ENCODE assay signal across 8 cellular contexts in the genomic region with DNA sequence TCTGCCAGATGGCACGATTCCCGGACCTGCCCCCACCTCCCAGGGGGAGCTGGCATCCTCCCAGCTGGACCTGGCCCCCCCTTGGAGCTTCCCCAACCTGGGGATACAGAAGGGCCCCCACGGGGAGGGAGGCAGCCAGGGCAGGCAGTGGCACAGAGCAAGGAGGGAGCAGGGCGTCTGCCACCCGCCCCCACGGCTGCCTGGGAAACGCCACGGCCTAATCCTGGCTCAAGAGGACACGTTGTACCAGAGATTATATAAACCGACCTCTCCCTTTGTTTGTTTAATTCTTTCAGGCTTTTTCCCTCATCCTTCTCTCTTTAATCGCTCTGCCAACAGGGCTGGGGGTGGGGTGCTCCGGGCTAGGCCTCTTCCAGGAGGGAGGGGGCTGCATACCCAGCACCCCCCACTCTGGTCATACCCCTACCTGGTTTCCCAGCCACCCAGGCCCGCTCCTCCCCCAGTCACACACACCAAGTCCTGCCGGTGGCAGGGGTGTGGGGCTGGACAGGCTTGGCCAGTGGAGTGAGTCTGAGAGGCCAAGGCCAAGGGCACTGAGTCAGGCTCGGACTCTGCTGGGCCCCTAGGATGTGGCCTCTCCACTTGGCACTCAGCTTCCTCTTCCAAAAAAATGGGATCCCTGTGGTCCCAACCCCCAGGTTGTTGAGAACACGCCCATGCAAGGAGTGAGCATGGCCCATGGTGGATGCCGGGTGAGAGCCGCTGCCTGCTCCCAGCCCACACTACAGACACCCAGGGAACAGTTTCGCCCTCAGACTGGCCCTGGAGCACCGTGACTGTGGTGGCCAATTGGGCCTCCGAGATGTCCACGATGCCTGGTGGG. TPM values are rescaled to one million over a fixed set of nuclear protein-coding genes. Genes with fewer than 3 reads are reported as not detected.
DNase-seq lines count a peak whose midpoint lies in the region; FAIRE-seq lines count a peak whose summit lies in the region.

No MANE protein-coding gene starts in this region.

- 29 to 37% (median 34%) methylated on average over 19 to 22 of the region's 22 CpGs for WGBS in small intestine, 3 donors

- peaks cover 3 to 8% of the 10 kb centered on the region in 2 donors for H3K4me1 ChIP-seq in small intestine (ENCODE audit: control insufficient read depth in 2 of 2, insufficient read depth in 1 of 2, low read depth in 1 of 2, low read length in 1 of 2)

- no peak for FAIRE-seq in small intestine (lab: Jason Lieb, UNC)

- no peaks in the 10 kb centered on the region for H3K36me3 ChIP-seq in small intestine (ENCODE audit: control insufficient read depth in 2 of 2, insufficient read depth in 2 of 2, low read length in 2 of 2)

- no peaks in the 10 kb centered on the region for H3K27me3 ChIP-seq in small intestine (ENCODE audit: control insufficient read depth in 2 of 2, insufficient read depth in 2 of 2, low read length in 2 of 2)

- H3K4me1 Mint-ChIP-seq in activated naive CD4-positive, alpha-beta T cell treated with anti-CD3 and anti-CD28 coated beads, Interleukin-2, amount 10 ng/mL, durations not matched to agents 7 days and 5 days = peaks cover 9% of the 10 kb centered on the region

- no peaks in the 10 kb centered on the region for H3K9me3 ChIP-seq in small intestine (ENCODE audit: control insufficient read depth, low read depth)

- DNase-seq in H4 (ENCODE audit: low spot score) (peak; percentile 91), hippocampal formation (lab: John Stamatoyannopoulos, UW) (peak; percentile 35 to 59), small intestine (peak; percentile 89), AML-193 (lab: John Stamatoyannopoulos, UW) (no peak)
- no peak for DNase-seq in stimulated activated CD4-positive, alpha-beta T cell treated with anti-CD3 and anti-CD28 coated beads, Interleukin-2, amount 100 ng/mL, for 48 hours
- DNase-seq in activated naive CD4-positive, alpha-beta T cell treated with anti-CD3 and anti-CD28 coated beads, Interleukin-2, amount 10 ng/mL, durations not matched to agents 7 days and 5 days = no peak
- DNase-seq in stimulated activated CD4-positive, alpha-beta T cell treated with anti-CD3 and anti-CD28 coated beads, Interleukin-2, amount 100 ng/mL, for 24 hours = no peak

- no peak overlapping the region for H3K27ac Mint-ChIP-seq in activated naive CD4-positive, alpha-beta T cell treated with anti-CD3 and anti-CD28 coated beads, Interleukin-2, amount 10 ng/mL, durations not matched to agents 7 days and 5 days

- H3K9me3 Mint-ChIP-seq in activated naive CD4-positive, alpha-beta T cell treated with anti-CD3 and anti-CD28 coated beads, Interleukin-2, amount 10 ng/mL, durations not matched to agents 7 days and 5 days = peaks cover 5% of the 10 kb centered on the region

- H3K4me3 Mint-ChIP-seq in activated naive CD4-positive, alpha-beta T cell treated with anti-CD3 and anti-CD28 coated beads, Interleukin-2, amount 10 ng/mL, durations not matched to agents 7 days and 5 days = no peak overlapping the region

- no peaks in the 10 kb centered on the region for H3K36me3 Mint-ChIP-seq in activated naive CD4-positive, alpha-beta T cell treated with anti-CD3 and anti-CD28 coated beads, Interleukin-2, amount 10 ng/mL, durations not matched to agents 7 days and 5 days

- H3K27me3 Mint-ChIP-seq in activated naive CD4-positive, alpha-beta T cell treated with anti-CD3 and anti-CD28 coated beads, Interleukin-2, amount 10 ng/mL, durations not matched to agents 7 days and 5 days = peaks cover 8% of the 10 kb centered on the region

- H3K4me3 ChIP-seq in small intestine (ENCODE audit: low read depth in 1 of 2, low read length in 2 of 2) = no peak overlapping the region

- CTCF ChIA-PET in activated naive CD4-positive, alpha-beta T cell treated with anti-CD3 and anti-CD28 coated beads, Interleukin-2, amount 10 ng/mL, durations not matched to agents 7 days and 5 days (lab: Charles Lee) = interaction anchor here (1.3 kb wide), 1 partner anchor 135 kb away, joined by 3 read pairs; no protein-coding TSS in a partner anchor

- H3K27ac ChIP-seq in angular gyrus (ENCODE audit: low read depth, low read length) = peak overlapping the region; percentile 82
- H3K27ac ChIP-seq in small intestine (ENCODE audit: low read depth in 1 of 2, low read length in 1 of 2) = peak overlapping the region; percentile 61 to 85

RNA-seq across cellular contexts. Expression of a gene that starts 29.5 kb away (rescaled TPM):
- 19.8 and 20.0 TPM in 2 replicates for total RNA-seq in H4 (2014; rRNA removed; shearing (Covaris generic))
- polyA plus RNA-seq in small intestine = 10 to 100 TPM in 1 of 3 donors, 1 to 10 TPM in 2; 4.5 to 37.9 (median 6.2) TPM

Comparison
In these comparisons a context has a peak if more than half of its experiments do, and no peak if none do; other contexts are left out.
1. DNase-seq: peak in H4 (single experiment), hippocampal formation (2 of 2) and small intestine (single experiment); none in stimulated activated CD4-positive, alpha-beta T cell treated with anti-CD3 and anti-CD28 coated beads, Interleukin-2, amount 100 ng/mL, for 48 hours (0 of 2), activated naive CD4-positive, alpha-beta T cell treated with anti-CD3 and anti-CD28 coated beads, Interleukin-2, amount 10 ng/mL, durations not matched to agents 7 days and 5 days (single experiment), AML-193 (0 of 2) and stimulated activated CD4-positive, alpha-beta T cell treated with anti-CD3 and anti-CD28 coated beads, Interleukin-2, amount 100 ng/mL, for 24 hours (0 of 2).